1 cellular context compared by ENCODE assay signal in the genomic region with DNA sequence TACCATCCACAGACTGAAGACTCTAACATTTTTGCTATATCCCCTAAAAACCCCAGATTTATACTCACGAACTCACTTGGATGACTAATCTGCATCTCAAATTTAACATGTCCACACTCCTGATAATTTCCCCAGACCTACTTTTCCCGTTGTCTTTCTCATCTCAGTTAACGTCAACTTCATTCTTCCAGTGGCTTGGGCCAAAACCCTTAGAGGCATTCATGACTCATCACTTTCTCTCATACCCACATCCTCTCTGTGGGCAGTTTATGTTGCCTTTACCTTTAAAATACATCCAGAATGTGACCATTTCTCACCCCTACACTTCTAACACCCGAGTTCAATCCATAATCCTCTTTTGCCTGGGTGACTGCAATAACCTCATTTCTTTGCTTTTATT.
TF ChIP-seq lines count a peak whose summit lies in the region.

No MANE protein-coding gene starts in this region.

TF ChIP-seq in SK-N-SH treated with all-trans-retinoic acid at 6 μM for 48 hours, 23 proteins besides CTCF, POLR2A, EP300 and RAD21 (continued from another document):
- TF ChIP-seq, protein P1, sequence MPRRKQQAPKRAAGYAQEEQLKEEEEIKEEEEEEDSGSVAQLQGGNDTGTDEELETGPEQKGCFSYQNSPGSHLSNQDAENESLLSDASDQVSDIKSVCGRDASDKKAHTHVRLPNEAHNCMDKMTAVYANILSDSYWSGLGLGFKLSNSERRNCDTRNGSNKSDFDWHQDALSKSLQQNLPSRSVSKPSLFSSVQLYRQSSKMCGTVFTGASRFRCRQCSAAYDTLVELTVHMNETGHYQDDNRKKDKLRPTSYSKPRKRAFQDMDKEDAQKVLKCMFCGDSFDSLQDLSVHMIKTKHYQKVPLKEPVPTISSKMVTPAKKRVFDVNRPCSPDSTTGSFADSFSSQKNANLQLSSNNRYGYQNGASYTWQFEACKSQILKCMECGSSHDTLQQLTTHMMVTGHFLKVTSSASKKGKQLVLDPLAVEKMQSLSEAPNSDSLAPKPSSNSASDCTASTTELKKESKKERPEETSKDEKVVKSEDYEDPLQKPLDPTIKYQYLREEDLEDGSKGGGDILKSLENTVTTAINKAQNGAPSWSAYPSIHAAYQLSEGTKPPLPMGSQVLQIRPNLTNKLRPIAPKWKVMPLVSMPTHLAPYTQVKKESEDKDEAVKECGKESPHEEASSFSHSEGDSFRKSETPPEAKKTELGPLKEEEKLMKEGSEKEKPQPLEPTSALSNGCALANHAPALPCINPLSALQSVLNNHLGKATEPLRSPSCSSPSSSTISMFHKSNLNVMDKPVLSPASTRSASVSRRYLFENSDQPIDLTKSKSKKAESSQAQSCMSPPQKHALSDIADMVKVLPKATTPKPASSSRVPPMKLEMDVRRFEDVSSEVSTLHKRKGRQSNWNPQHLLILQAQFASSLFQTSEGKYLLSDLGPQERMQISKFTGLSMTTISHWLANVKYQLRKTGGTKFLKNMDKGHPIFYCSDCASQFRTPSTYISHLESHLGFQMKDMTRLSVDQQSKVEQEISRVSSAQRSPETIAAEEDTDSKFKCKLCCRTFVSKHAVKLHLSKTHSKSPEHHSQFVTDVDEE (CRISPR knock-in tag; IDR thresholded peaks at IDR 0.05) = no peak
